ENCODE assay signal across 8 cellular contexts in genomic region chr18:51028201-51028805, GRCh38. TPM values are rescaled to one million over a fixed set of nuclear protein-coding genes. Genes with fewer than 3 reads are reported as not detected.
DNase-seq lines count a peak whose midpoint lies in the region; ATAC-seq and TF ChIP-seq lines count a peak whose summit lies in the region.

No MANE protein-coding gene starts in this region.

- CTCF ChIA-PET in MCF 10A (lab: Yijun Ruan, JAX), result interaction anchor here (1.7 to 2.2 kb wide), 3 partner anchors 23 to 210 kb away, joined by 6 to 13 read pairs (median 11); partner anchors contain the start of gene MRO
- CTCF ChIA-PET in mammary epithelial cell (lab: Charles Lee; ENCODE audit: low non-redundant PET), result interaction anchor here (0.5 kb wide), 1 partner anchor 1207 kb away, joined by 4 read pairs; no protein-coding TSS in a partner anchor

- dilution Hi-C loops in mammary epithelial cell (cut with HindIII; ENCODE audit: low sequenced_read_pairs), result no loop called here

- H4K20me1 ChIP-seq in mammary epithelial cell (ENCODE audit: insufficient read depth, low read length), result no peaks in the 10 kb centered on the region

- POLR2A ChIA-PET in MCF 10A (lab: Yijun Ruan, JAX), result interaction anchor here (0.8 to 6.8 kb wide), 7 partner anchors 14 to 310 kb away, joined by 3 to 187 read pairs (median 22); partner anchors contain the start of gene ELAC1

- H3K4me3 Mint-ChIP-seq in MCF 10A (ENCODE audit: unreplicated experiment) (peak overlapping the region; percentile 96), chondrocyte (ENCODE audit: unreplicated experiment) (no peak overlapping the region)

- no peaks in the 10 kb centered on the region for H3K27me3 Mint-ChIP-seq in MCF 10A (ENCODE audit: insufficient read depth, unreplicated experiment)
- no peaks in the 10 kb centered on the region for H3K27me3 Mint-ChIP-seq in chondrocyte (ENCODE audit: low read depth)

- H3K9me3 Mint-ChIP-seq in MCF 10A (ENCODE audit: unreplicated experiment) (no peaks in the 10 kb centered on the region), chondrocyte (ENCODE audit: low read depth) (peaks cover 4% of the 10 kb centered on the region)

- H3K4me1 ChIP-seq in mammary epithelial cell (ENCODE audit: insufficient read depth, low read length), result peaks cover 6% of the 10 kb centered on the region
- peaks cover 7 to 45% (median 39%) of the 10 kb centered on the region in 5 donors for H3K4me1 ChIP-seq in subcutaneous abdominal adipose tissue (ENCODE audit: control insufficient read depth in 5 of 5, insufficient read depth in 5 of 5, low read length in 5 of 5)
- H3K4me1 ChIP-seq in spleen, result peaks cover 29 to 73% (median 49%) of the 10 kb centered on the region in 6 donors
- peaks cover 6% of the 10 kb centered on the region for H3K4me1 ChIP-seq in right cardiac atrium (ENCODE audit: control insufficient read depth, insufficient read depth, low read length)

- DNase-seq in MCF 10A (ENCODE audit: unreplicated experiment) (peak; percentile 52), mammary epithelial cell (no peak), NCI-H146 treated with DMSO at 0.1 percent for 48 hours (lab: John Stamatoyannopoulos, UW; ENCODE audit: unreplicated experiment) (peak; percentile 83), choroid plexus epithelial cell (ENCODE audit: low read depth) (peak; percentile 36), spleen (no peak), chondrocyte (ENCODE audit: low spot score) (no peak), right cardiac atrium (no peak)

- WGBS in mammary epithelial cell (ENCODE audit: low coverage, missing lambda C conversion rate), result 88% methylated on average over 4 of the region's 4 CpGs
- 68 to 89% (median 77%) methylated on average over 4 of the region's 4 CpGs for WGBS in spleen, 5 donors
- 84% methylated on average over 4 of the region's 4 CpGs for WGBS in right cardiac atrium

- TF ChIP-seq CTCF in MCF 10A (IDR thresholded peaks at IDR 0.05; ENCODE audit: unreplicated experiment) (no peak), mammary epithelial cell (conservative IDR thresholded peaks at IDR 0.05 in 1 of 2, IDR thresholded peaks at IDR 0.05 in 1 of 2; ENCODE audit: extremely low read depth in 1 of 2, insufficient read depth in 1 of 2, low read depth in 1 of 2, low read length in 2 of 2) (peak in 1 of 2 donors; percentile 22), choroid plexus epithelial cell (conservative IDR thresholded peaks at IDR 0.05; ENCODE audit: low read depth, low read length) (no peak), spleen (IDR thresholded peaks at IDR 0.05 in 8 of 11, conservative IDR thresholded peaks at IDR 0.05 in 3 of 11) (no peak), chondrocyte (IDR thresholded peaks at IDR 0.05) (no peak)

- ATAC-seq in right cardiac atrium, result no peak

- H3K9me3 ChIP-seq in mammary epithelial cell (replicated peaks; ENCODE audit: insufficient read depth, low read length) (no peaks in the 10 kb centered on the region), subcutaneous abdominal adipose tissue (ENCODE audit: control insufficient read depth in 5 of 5, low read length in 5 of 5) (no peaks in the 10 kb centered on the region), spleen (no peaks in the 10 kb centered on the region), right cardiac atrium (ENCODE audit: control insufficient read depth, low read length) (no peaks in the 10 kb centered on the region)

- no peak overlapping the region for H3K27ac ChIP-seq in mammary epithelial cell (ENCODE audit: insufficient read depth, low read depth, low read length)
- H3K27ac ChIP-seq in subcutaneous abdominal adipose tissue (ENCODE audit: low read depth, low read length), result peak overlapping the region; percentile 89
- H3K27ac ChIP-seq in spleen, result no peak overlapping the region
- no peak overlapping the region for H3K27ac ChIP-seq in right cardiac atrium (ENCODE audit: low read length)

- H3K4me1 Mint-ChIP-seq in MCF 10A (ENCODE audit: insufficient read depth, unreplicated experiment) (peaks cover 19% of the 10 kb centered on the region), chondrocyte (ENCODE audit: low read depth) (peaks cover 42% of the 10 kb centered on the region)

- no peak for TF ChIP-seq POLR2A in spleen (IDR thresholded peaks at IDR 0.05)

- peaks cover 23% of the 10 kb centered on the region for H3K36me3 Mint-ChIP-seq in MCF 10A (ENCODE audit: insufficient read depth, unreplicated experiment)
- H3K36me3 Mint-ChIP-seq in chondrocyte (ENCODE audit: low read depth), result peaks cover 4% of the 10 kb centered on the region

- peak overlapping the region; percentile 100 for H3K27ac Mint-ChIP-seq in MCF 10A (ENCODE audit: low read depth, unreplicated experiment)
- no peak overlapping the region for H3K27ac Mint-ChIP-seq in chondrocyte (ENCODE audit: unreplicated experiment)

- H3K9ac ChIP-seq in mammary epithelial cell (ENCODE audit: insufficient read depth, low read length) (no peak overlapping the region), subcutaneous abdominal adipose tissue (ENCODE audit: low read length in 5 of 5) (peak overlapping the region in 1 of 5 donors; percentile 28)

- H3K36me3 ChIP-seq in mammary epithelial cell (ENCODE audit: insufficient read depth, low read length) (peaks cover 6% of the 10 kb centered on the region), subcutaneous abdominal adipose tissue (ENCODE audit: control insufficient read depth in 5 of 5, insufficient read depth in 5 of 5, low read length in 5 of 5) (peaks cover 0 to 9% (median 3%) of the 10 kb centered on the region in 5 donors), spleen (peaks cover 0 to 31% (median 6%) of the 10 kb centered on the region in 6 donors)

- no peak overlapping the region for H3K4me2 ChIP-seq in mammary epithelial cell (ENCODE audit: insufficient read depth, low read depth, low read length)

- in situ Hi-C loops in mammary epithelial cell (cut with MboI; ENCODE audit: low sequenced_read_pairs in 2 of 2), result no loop called here

- no TSS peak for BruUV-seq in MCF 10A (replicated peaks; lab: Mats Ljungman, UMichigan)
- BruUV-seq in mammary epithelial cell (replicated peaks; lab: Mats Ljungman, UMichigan), result no TSS peak

- H3K4me3 ChIP-seq in mammary epithelial cell (replicated peaks in 1 of 3; ENCODE audit: insufficient read depth in 1 of 3, low read depth in 2 of 3, low read length in 3 of 3), result no peak overlapping the region
- H3K4me3 ChIP-seq in choroid plexus epithelial cell (ENCODE audit: low read depth, low read length), result no peak overlapping the region
- H3K4me3 ChIP-seq in subcutaneous abdominal adipose tissue (ENCODE audit: low read depth in 1 of 5, low read length in 5 of 5), result no peak overlapping the region
- peak overlapping the region in 1 of 8 donors; percentile 84 for H3K4me3 ChIP-seq in spleen
- no peak overlapping the region for H3K4me3 ChIP-seq in right cardiac atrium (ENCODE audit: low read length)

- intact Hi-C loops in MCF 10A (cut with micrococcal nuclease) (loop anchor here (5.0 kb wide), 1 partner anchor 206 kb away; the partner anchor contains the start of gene MRO), mammary epithelial cell (cut with micrococcal nuclease) (loop anchor here (2.0 kb wide), 1 partner anchor 60 kb away; the partner anchor contains the start of gene ELAC1), spleen (cut with DNase I; ENCODE audit: low total_unique reads) (no loop called here), right cardiac atrium (cut with DNase I) (loop anchor here in 1 of 4 donors (10.0 kb wide), 1 partner anchor 54 kb away; no protein-coding TSS in a partner anchor)

- no peak overlapping the region for H2AFZ ChIP-seq in mammary epithelial cell (ENCODE audit: low read depth, low read length)

- peaks cover 59% of the 10 kb centered on the region for H3K79me2 ChIP-seq in mammary epithelial cell (ENCODE audit: insufficient read depth, low read length)

- H3K27me3 ChIP-seq in mammary epithelial cell (ENCODE audit: insufficient read depth, low read length) (no peaks in the 10 kb centered on the region), subcutaneous abdominal adipose tissue (ENCODE audit: control insufficient read depth in 5 of 5, insufficient read depth in 4 of 5, low read length in 5 of 5) (no peaks in the 10 kb centered on the region), spleen (replicated peaks in 1 of 7) (no peaks in the 10 kb centered on the region), right cardiac atrium (ENCODE audit: control insufficient read depth, insufficient read depth) (no peaks in the 10 kb centered on the region)

RNA-seq across cellular contexts. Expression of gene SMAD4, which starts 1.7 kb away (rescaled TPM):
- total RNA-seq in MCF 10A (2022), result 75.8 and 84.4 TPM in 2 replicates
- total RNA-seq in mammary epithelial cell, result 100 to 1,000 TPM in 1 of 2 donors, 10 to 100 TPM in 1; 70.6 to 111 TPM
- 60.6 TPM for polyA plus RNA-seq in mammary epithelial cell
- polyA minus RNA-seq in mammary epithelial cell, result 60.5 TPM
- 100 to 1,000 TPM in 4 of 7 donors, 10 to 100 TPM in 3; 84.6 to 139 (median 107) TPM for total RNA-seq in spleen
- 10 to 100 TPM in 1 of 3 donors, 1 to 10 TPM in 2; 8.9 to 14.5 (median 9.8) TPM for polyA plus RNA-seq in spleen
- total RNA-seq in chondrocyte, result 106 to 119 TPM (median 113 TPM) in 3 replicates
- total RNA-seq in right cardiac atrium, result 10 to 100 TPM; 85.8 to 98.2 (median 92.7) TPM
- polyA plus RNA-seq in right cardiac atrium, result 14.8 TPM

Comparison
In these comparisons a context has a peak if more than half of its experiments do, and no peak if none do; other contexts are left out.
1. DNase-seq: peak in MCF 10A (single experiment), NCI-H146 treated with DMSO at 0.1 percent for 48 hours (single experiment) and choroid plexus epithelial cell (single experiment); none in mammary epithelial cell (single experiment), spleen (single experiment), chondrocyte (single experiment) and right cardiac atrium (0 of 3).